Comparison of ENCODE assay signal across 21 cellular contexts in the genomic region with DNA sequence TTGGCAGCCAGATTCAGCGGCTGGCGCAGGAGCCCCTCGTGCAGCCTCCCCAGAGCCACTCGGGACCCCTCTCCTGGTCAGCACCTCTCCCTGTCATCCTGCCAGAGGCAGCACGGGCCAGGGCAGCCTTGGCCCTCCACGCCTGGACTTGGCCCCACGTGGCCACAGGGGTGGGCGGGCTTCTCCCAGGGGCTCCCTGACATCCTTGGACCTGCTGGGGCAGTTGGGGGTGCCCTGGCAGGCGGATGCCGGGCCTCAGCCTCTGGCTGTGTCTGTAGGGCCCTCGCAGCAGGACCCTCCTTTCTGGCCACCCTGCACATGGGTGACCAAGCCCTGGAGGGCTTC.
A peak's percentile ranks its signal among the peaks of the same experiment; 100 is the strongest.
DNase-seq lines count a peak whose midpoint lies in the region; ATAC-seq and TF ChIP-seq lines count a peak whose summit lies in the region.
"Had no signal": no experiment of that assay in that cellular context is flagged by ENCODE, and none has a peak within 500 bp of the region (broad histone marks: within the 10 kb centered on the region; RNA-seq: fewer than 3 reads in every experiment).

No MANE protein-coding gene starts in this region.

- H3K4me1 ChIP-seq in IMR-90 (ENCODE audit: control insufficient read depth, insufficient read depth, low read length): peaks cover 11% of the 10 kb centered on the region
- peaks cover 12 to 50% (median 14%) of the 10 kb centered on the region in 3 donors for H3K4me1 ChIP-seq in esophagus squamous epithelium
- H3K4me1 ChIP-seq in smooth muscle cell (ENCODE audit: low read depth): no peaks in the 10 kb centered on the region
- H3K4me1 ChIP-seq: HAP-1 had no signal

- H4K91ac ChIP-seq in IMR-90 (ENCODE audit: insufficient read depth, low read depth, low read length): peak overlapping the region; percentile 46

- TF ChIP-seq RAD21 in IMR-90 (IDR thresholded peaks at IDR 0.05; ENCODE audit: low read length): no peak

- H2BK5ac ChIP-seq in IMR-90 (ENCODE audit: low read depth, low read length, poor library complexity, severe bottlenecking): no peak overlapping the region

- no peaks in the 10 kb centered on the region for H3K36me3 Mint-ChIP-seq in mesothelial cell of epicardium

- peak overlapping the region; percentile 94 for H2AK9ac ChIP-seq in IMR-90 (replicated peaks; ENCODE audit: low read depth, low read length, poor library complexity)

- CTCF ChIA-PET in IMR-90 (lab: Yijun Ruan, JAX): no interaction called here

- peaks cover 58% of the 10 kb centered on the region for H3K4me1 Mint-ChIP-seq in mesothelial cell of epicardium

- H3K27me3 ChIP-seq in IMR-90 (ENCODE audit: control insufficient read depth, insufficient read depth, low read length) (no peaks in the 10 kb centered on the region), esophagus squamous epithelium (peaks cover 0 to 32% (median 0%) of the 10 kb centered on the region in 4 donors), smooth muscle cell (ENCODE audit: low read depth) (no peaks in the 10 kb centered on the region)

- dilution Hi-C loops in IMR-90 (cut with HindIII; ENCODE audit: low sequenced_read_pairs, unreplicated experiment): no loop called here

- peak overlapping the region; percentile 37 for H3K18ac ChIP-seq in IMR-90 (ENCODE audit: low read depth, low read length)

- no peaks in the 10 kb centered on the region for H3K27me3 Mint-ChIP-seq in mesothelial cell of epicardium (ENCODE audit: low read depth)
- H3K27me3 Mint-ChIP-seq: stimulated activated naive CD8-positive, alpha-beta T cell treated with anti-CD3 and anti-CD28 coated beads, Interleukin-15, Interleukin-2, amounts not matched to agents 100 ng/mL and 50 ng/mL, for 24 hours had no signal

- TF ChIP-seq POLR2A in IMR-90 (IDR thresholded peaks at IDR 0.05; ENCODE audit: low read depth, low read length) (no peak), esophagus squamous epithelium (IDR thresholded peaks at IDR 0.05) (no peak)

- H3K9ac ChIP-seq in IMR-90 (ENCODE audit: low read depth, low read length) (no peak overlapping the region), smooth muscle cell (ENCODE audit: low read depth) (no peak overlapping the region)

- H2BK15ac ChIP-seq in IMR-90 (ENCODE audit: low read depth, low read length): peak overlapping the region; percentile 37; the same call in 1 of the 3 replicates

- peaks cover 7% of the 10 kb centered on the region for H3K9me3 ChIP-seq in IMR-90 (ENCODE audit: control insufficient read depth, insufficient read depth, low read length)
- H3K9me3 ChIP-seq in esophagus squamous epithelium: no peaks in the 10 kb centered on the region
- H3K9me3 ChIP-seq in smooth muscle cell (replicated peaks; ENCODE audit: low read depth): no peaks in the 10 kb centered on the region
- H3K9me3 ChIP-seq: HAP-1 had no signal

- H3K23ac ChIP-seq in IMR-90 (ENCODE audit: low read depth, low read length): no peak overlapping the region

- H3K4me2 ChIP-seq in IMR-90 (ENCODE audit: low read depth, low read length) (no peak overlapping the region), smooth muscle cell (no peak overlapping the region)

- BruUV-seq in IMR-90 (replicated peaks; lab: Mats Ljungman, UMichigan): no TSS peak

- no peak overlapping the region for H3K56ac ChIP-seq in IMR-90 (ENCODE audit: extremely low read depth, insufficient read depth, low read length)

- 0 out of 2 replicates have a peak overlapping the region, but pooled peaks have one; percentile 59 for H3K14ac ChIP-seq in IMR-90 (replicated peaks; ENCODE audit: low read depth, low read length)

- peak overlapping the region; percentile 100 for H3K27ac Mint-ChIP-seq in mesothelial cell of epicardium
- H3K27ac Mint-ChIP-seq: stimulated activated naive CD8-positive, alpha-beta T cell treated with anti-CD3 and anti-CD28 coated beads, Interleukin-15, Interleukin-2, amounts not matched to agents 100 ng/mL and 50 ng/mL, for 24 hours had no signal

- 66% methylated on average over 10 of the region's 11 CpGs; no CpG with 5 or more reads in 1 of the 2 experiments for WGBS in IMR-90 (ENCODE audit: extremely low coverage in 2 of 2, insufficient read length in 1 of 2), 2 experiments
- 60% methylated on average over 2 of the region's 11 CpGs; no CpG with 5 or more reads in 1 of the 2 donors for WGBS in esophagus squamous epithelium, 2 donors
- 100% methylated on average over 8 of the region's 11 CpGs for WGBS in smooth muscle cell (ENCODE audit: low lambda C conversion rate)

- peak overlapping the region; percentile 73 for H2AK5ac ChIP-seq in IMR-90 (ENCODE audit: low read depth, low read length)

- H3K9me3 Mint-ChIP-seq in mesothelial cell of epicardium: no peaks in the 10 kb centered on the region
- H3K9me3 Mint-ChIP-seq: stimulated activated naive CD8-positive, alpha-beta T cell treated with anti-CD3 and anti-CD28 coated beads, Interleukin-15, Interleukin-2, amounts not matched to agents 100 ng/mL and 50 ng/mL, for 24 hours had no signal

- no peaks in the 10 kb centered on the region for H3K79me2 ChIP-seq in smooth muscle cell (ENCODE audit: low read depth)

- H3K79me1 ChIP-seq in IMR-90 (ENCODE audit: low read depth in 1 of 2, low read length in 2 of 2): no peaks in the 10 kb centered on the region; a peak in 1 of 4 replicates

- peaks cover 5% of the 10 kb centered on the region; the same call in 1 of the 2 replicates for H3K9me1 ChIP-seq in IMR-90 (ENCODE audit: insufficient read depth, low read length)

- peak overlapping the region; percentile 92 for H2AFZ ChIP-seq in IMR-90 (replicated peaks; ENCODE audit: low read length, poor library complexity)
- no peak overlapping the region for H2AFZ ChIP-seq in smooth muscle cell (ENCODE audit: low read depth)

- no peak for ATAC-seq in IMR-90 (ENCODE audit: low read depth)

- TF ChIP-seq CTCF in IMR-90 (conservative IDR thresholded peaks at IDR 0.05; ENCODE audit: low read depth, low read length) (no peak), esophagus squamous epithelium (IDR thresholded peaks at IDR 0.05) (no peak), mesothelial cell of epicardium (IDR thresholded peaks at IDR 0.05; ENCODE audit: unreplicated experiment) (no peak), smooth muscle cell (IDR thresholded peaks at IDR 0.05; ENCODE audit: borderline replicate concordance, insufficient read depth, poor library complexity, severe bottlenecking) (no peak)

- H4K5ac ChIP-seq in IMR-90 (ENCODE audit: low read depth, low read length): peak overlapping the region; percentile 46; the same call in 1 of the 2 replicates

- H2BK120ac ChIP-seq in IMR-90 (ENCODE audit: low read depth, low read length): peak overlapping the region; percentile 91

- H3K36me3 ChIP-seq in IMR-90 (ENCODE audit: control insufficient read depth, insufficient read depth, low read length) (no peaks in the 10 kb centered on the region), esophagus squamous epithelium (no peaks in the 10 kb centered on the region), smooth muscle cell (ENCODE audit: low read depth) (no peaks in the 10 kb centered on the region)
- H3K36me3 ChIP-seq: HAP-1 had no signal

- H3K27ac ChIP-seq in IMR-90 (ENCODE audit: insufficient read depth, low read length) (no peak overlapping the region; the same call in 1 of the 2 replicates), esophagus squamous epithelium (peak overlapping the region in 3 of 4 donors; percentile 60 to 79 (median 78)), smooth muscle cell (ENCODE audit: low read depth) (peak overlapping the region; percentile 28)
- H3K27ac ChIP-seq: C4-2B had no signal

- no peak for DNase-seq in IMR-90
- DNase-seq in esophagus squamous epithelium (lab: John Stamatoyannopoulos, UW): no peak
- no peak for DNase-seq in mesothelial cell of epicardium (ENCODE audit: low spot score in 2 of 2, unreplicated experiment in 2 of 2)
- no peak for DNase-seq in smooth muscle cell (lab: John Stamatoyannopoulos, UW; ENCODE audit: unreplicated experiment)
- no peak for DNase-seq in GDM1 (lab: John Stamatoyannopoulos, UW)
- no peak for DNase-seq in GM03348 (ENCODE audit: low spot score)
- no peak for DNase-seq in NCI-H1694 treated with DMSO at 0.1 percent for 48 hours (lab: John Stamatoyannopoulos, UW)
- no peak for DNase-seq in putamen (ENCODE audit: low spot score)
- DNase-seq: activated CD4-positive, alpha-beta T cell treated with anti-CD3 and anti-CD28 coated beads, Interleukin-2, amount 50 U/mL, for 4 hours; anterior cingulate cortex; DMS 273 treated with DMSO at 0.1 percent for 48 hours; GF-D8; midbrain; NCI-H1436; NCI-H2171; NCI-H526 treated with DMSO at 0.1 percent for 48 hours; stimulated activated CD4-positive, alpha-beta T cell treated with anti-CD3 and anti-CD28 coated beads, Interleukin-2, amount 100 ng/mL, for 24 hours; T-helper 1 cell had no signal

- H2BK20ac ChIP-seq in IMR-90 (ENCODE audit: low read depth, low read length): peak overlapping the region; percentile 45; the same call in 1 of the 2 replicates

- H4K8ac ChIP-seq in IMR-90 (ENCODE audit: low read depth in 2 of 2, low read length in 2 of 2): peak overlapping the region; percentile 60 to 78; a peak in 2 of 4 replicates

- in situ Hi-C loops in IMR-90 (cut with MboI; ENCODE audit: low sequenced_read_pairs): no loop called here

- H4K20me1 ChIP-seq in IMR-90 (ENCODE audit: insufficient read depth, low read length) (no peaks in the 10 kb centered on the region), smooth muscle cell (ENCODE audit: low read depth) (no peaks in the 10 kb centered on the region)

- H3K4ac ChIP-seq in IMR-90 (ENCODE audit: low read depth, low read length): peak overlapping the region; percentile 85

- no peak overlapping the region for H3K4me3 Mint-ChIP-seq in mesothelial cell of epicardium
- H3K4me3 Mint-ChIP-seq: stimulated activated naive CD8-positive, alpha-beta T cell treated with anti-CD3 and anti-CD28 coated beads, Interleukin-15, Interleukin-2, amounts not matched to agents 100 ng/mL and 50 ng/mL, for 24 hours had no signal

- POLR2A ChIA-PET in IMR-90 (lab: Charles Lee; ENCODE audit: unreplicated experiment): no interaction called here

- intact Hi-C loops in IMR-90 (cut with micrococcal nuclease): no loop called here
- intact Hi-C loops in esophagus squamous epithelium (cut with DNase I): no loop called here

- no peak overlapping the region for H3K4me3 ChIP-seq in IMR-90 (ENCODE audit: insufficient read depth, low read depth, low read length)
- no peak overlapping the region for H3K4me3 ChIP-seq in esophagus squamous epithelium
- H3K4me3 ChIP-seq in smooth muscle cell: no peak overlapping the region
- H3K4me3 ChIP-seq: HAP-1 had no signal

- H3F3A ChIP-seq in smooth muscle cell (ENCODE audit: low read depth): no peaks in the 10 kb centered on the region

TF ChIP-seq in IMR-90, 13 proteins besides CTCF, POLR2A, EP300 and RAD21 (continues in another document):
- TF ChIP-seq, protein P1, sequence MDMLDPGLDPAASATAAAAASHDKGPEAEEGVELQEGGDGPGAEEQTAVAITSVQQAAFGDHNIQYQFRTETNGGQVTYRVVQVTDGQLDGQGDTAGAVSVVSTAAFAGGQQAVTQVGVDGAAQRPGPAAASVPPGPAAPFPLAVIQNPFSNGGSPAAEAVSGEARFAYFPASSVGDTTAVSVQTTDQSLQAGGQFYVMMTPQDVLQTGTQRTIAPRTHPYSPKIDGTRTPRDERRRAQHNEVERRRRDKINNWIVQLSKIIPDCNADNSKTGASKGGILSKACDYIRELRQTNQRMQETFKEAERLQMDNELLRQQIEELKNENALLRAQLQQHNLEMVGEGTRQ (IDR thresholded peaks at IDR 0.05; ENCODE audit: low read depth, low read length): no peak
